Comparison of ENCODE assay signal across 25 cellular contexts in the genomic region with DNA sequence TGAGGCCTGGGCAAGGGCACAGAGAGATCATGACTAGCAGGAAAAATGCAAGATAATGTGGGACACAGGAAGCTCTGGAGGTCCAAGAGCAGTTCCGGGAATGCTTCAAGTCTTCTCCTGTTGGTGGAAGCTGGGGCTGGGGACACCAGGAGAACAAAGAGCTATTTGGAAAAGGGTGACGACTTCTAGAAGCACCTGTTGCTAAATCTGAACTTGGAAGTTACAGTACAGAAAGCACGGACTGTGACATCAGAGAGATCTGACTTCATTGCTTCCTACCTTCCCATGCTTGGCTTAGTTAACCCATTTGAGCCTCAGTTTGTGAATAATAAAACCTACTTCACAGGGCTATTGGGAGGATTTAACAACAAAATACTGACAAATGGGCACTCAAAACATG.
"Had no signal": no experiment of that assay in that cellular context is flagged by ENCODE, and none has a peak within 500 bp of the region (broad histone marks: within the 10 kb centered on the region; RNA-seq: fewer than 3 reads in every experiment).

No MANE protein-coding gene starts in this region.

- H3K27me3 ChIP-seq: ascending aorta, right lobe of liver, stomach, tibial nerve had no signal

- H3K27ac ChIP-seq: ascending aorta, neutrophil, right lobe of liver, stomach, tibial nerve had no signal

- H3K9me3 Mint-ChIP-seq: activated CD4-positive, alpha-beta memory T cell treated with anti-CD3 and anti-CD28 coated beads, Interleukin-2, amount 10 ng/mL, durations not matched to agents 7 days and 5 days; activated CD4-positive, alpha-beta T cell treated with anti-CD3 and anti-CD28 coated beads, Interleukin-2, amount 10 ng/mL, durations not matched to agents 7 days and 5 days; activated naive CD4-positive, alpha-beta T cell treated with anti-CD3 and anti-CD28 coated beads, Interleukin-2, amount 10 ng/mL, durations not matched to agents 7 days and 5 days; activated naive CD8-positive, alpha-beta T cell treated with anti-CD3 and anti-CD28 coated beads, Interleukin-2, amount 10 ng/mL, durations not matched to agents 7 days and 5 days; activated T-cell treated with anti-CD3 and anti-CD28 coated beads, Interleukin-2, amount 50 U/mL, for 24 hours; brain; dendritic cell treated with granulocyte-macrophage colony-stimulating factor and Interleukin-4, amounts not matched to agents 40 ng/mL and 50 ng/mL, for 4 days; endodermal cell; memory B cell; natural killer cell treated with Interleukin-12 subunit alpha and Interleukin-12 subunit beta and Interleukin-15 and Interleukin-18, amount 100 ng/mL, for 72 hours; stimulated activated naive B cell treated with anti-CD40 and anti-IgM and Interleukin-4, amounts not matched to agents 10 μg/mL and 1 μg/mL and 100 μg/mL, for 72 hours had no signal

- H3K4me3 ChIP-seq: right lobe of liver, stomach, tibial nerve had no signal

- DNase-seq: activated CD4-positive, alpha-beta memory T cell treated with anti-CD3 and anti-CD28 coated beads, Interleukin-2, amount 10 ng/mL, durations not matched to agents 7 days and 5 days; activated CD4-positive, alpha-beta T cell treated with anti-CD3 and anti-CD28 coated beads for 1 hour; activated CD4-positive, alpha-beta T cell treated with anti-CD3 and anti-CD28 coated beads, Interleukin-2, amount 10 ng/mL, durations not matched to agents 7 days and 5 days; activated CD8-positive, alpha-beta memory T cell treated with anti-CD3 and anti-CD28 coated beads, Interleukin-2, amount 50 U/mL, for 48 hours; activated gamma-delta T cell; activated naive CD4-positive, alpha-beta T cell treated with anti-CD3 and anti-CD28 coated beads, Interleukin-2, amount 10 ng/mL, durations not matched to agents 7 days and 5 days; activated naive CD8-positive, alpha-beta T cell treated with anti-CD3 and anti-CD28 coated beads, Interleukin-2, amount 10 ng/mL, durations not matched to agents 7 days and 5 days; activated T-cell treated with anti-CD3 and anti-CD28 coated beads, Interleukin-2, amount 50 U/mL, for 24 hours; caudate nucleus; endodermal cell; head of caudate nucleus; hippocampal formation; right lobe of liver; stimulated activated CD4-positive, alpha-beta T cell treated with anti-CD3 and anti-CD28 coated beads, Interleukin-1b, Interleukin-23, amount 100 ng/mL, for 48 hours; stimulated activated naive B cell treated with anti-CD40 and anti-IgM and Interleukin-4, amounts not matched to agents 10 μg/mL and 1 μg/mL and 100 μg/mL, for 72 hours; T-helper 2 cell had no signal

- H3K4me1 Mint-ChIP-seq: activated CD4-positive, alpha-beta T cell treated with anti-CD3 and anti-CD28 coated beads, Interleukin-2, amount 10 ng/mL, durations not matched to agents 7 days and 5 days; activated naive CD4-positive, alpha-beta T cell treated with anti-CD3 and anti-CD28 coated beads, Interleukin-2, amount 10 ng/mL, durations not matched to agents 7 days and 5 days; activated naive CD8-positive, alpha-beta T cell treated with anti-CD3 and anti-CD28 coated beads, Interleukin-2, amount 10 ng/mL, durations not matched to agents 7 days and 5 days; memory B cell; stimulated activated naive B cell treated with anti-CD40 and anti-IgM and Interleukin-4, amounts not matched to agents 10 μg/mL and 1 μg/mL and 100 μg/mL, for 72 hours had no signal

- H3K36me3 Mint-ChIP-seq: activated naive CD4-positive, alpha-beta T cell treated with anti-CD3 and anti-CD28 coated beads, Interleukin-2, amount 10 ng/mL, durations not matched to agents 7 days and 5 days; activated naive CD8-positive, alpha-beta T cell treated with anti-CD3 and anti-CD28 coated beads, Interleukin-2, amount 10 ng/mL, durations not matched to agents 7 days and 5 days; brain; memory B cell; natural killer cell treated with Interleukin-12 subunit alpha and Interleukin-12 subunit beta and Interleukin-15 and Interleukin-18, amount 100 ng/mL, for 72 hours; stimulated activated naive B cell treated with anti-CD40 and anti-IgM and Interleukin-4, amounts not matched to agents 10 μg/mL and 1 μg/mL and 100 μg/mL, for 72 hours had no signal

- H3K4me3 Mint-ChIP-seq: activated CD4-positive, alpha-beta memory T cell treated with anti-CD3 and anti-CD28 coated beads, Interleukin-2, amount 10 ng/mL, durations not matched to agents 7 days and 5 days; activated CD4-positive, alpha-beta T cell treated with anti-CD3 and anti-CD28 coated beads, Interleukin-2, amount 10 ng/mL, durations not matched to agents 7 days and 5 days; activated naive CD4-positive, alpha-beta T cell treated with anti-CD3 and anti-CD28 coated beads, Interleukin-2, amount 10 ng/mL, durations not matched to agents 7 days and 5 days; activated naive CD8-positive, alpha-beta T cell treated with anti-CD3 and anti-CD28 coated beads, Interleukin-2, amount 10 ng/mL, durations not matched to agents 7 days and 5 days; activated T-cell treated with anti-CD3 and anti-CD28 coated beads, Interleukin-2, amount 50 U/mL, for 24 hours; brain; dendritic cell treated with granulocyte-macrophage colony-stimulating factor and Interleukin-4, amounts not matched to agents 40 ng/mL and 50 ng/mL, for 4 days; endodermal cell; memory B cell; natural killer cell treated with Interleukin-12 subunit alpha and Interleukin-12 subunit beta and Interleukin-15 and Interleukin-18, amount 100 ng/mL, for 72 hours; stimulated activated naive B cell treated with anti-CD40 and anti-IgM and Interleukin-4, amounts not matched to agents 10 μg/mL and 1 μg/mL and 100 μg/mL, for 72 hours had no signal

- H3K4me1 ChIP-seq: ascending aorta, right lobe of liver, tibial nerve had no signal

- FAIRE-seq: urothelium cell line had no signal

- H3K27ac Mint-ChIP-seq: activated CD4-positive, alpha-beta memory T cell treated with anti-CD3 and anti-CD28 coated beads, Interleukin-2, amount 10 ng/mL, durations not matched to agents 7 days and 5 days; activated CD4-positive, alpha-beta T cell treated with anti-CD3 and anti-CD28 coated beads, Interleukin-2, amount 10 ng/mL, durations not matched to agents 7 days and 5 days; activated naive CD4-positive, alpha-beta T cell treated with anti-CD3 and anti-CD28 coated beads, Interleukin-2, amount 10 ng/mL, durations not matched to agents 7 days and 5 days; activated naive CD8-positive, alpha-beta T cell treated with anti-CD3 and anti-CD28 coated beads, Interleukin-2, amount 10 ng/mL, durations not matched to agents 7 days and 5 days; activated T-cell treated with anti-CD3 and anti-CD28 coated beads, Interleukin-2, amount 50 U/mL, for 24 hours; dendritic cell treated with granulocyte-macrophage colony-stimulating factor and Interleukin-4, amounts not matched to agents 40 ng/mL and 50 ng/mL, for 4 days; endodermal cell; memory B cell; natural killer cell treated with Interleukin-12 subunit alpha and Interleukin-12 subunit beta and Interleukin-15 and Interleukin-18, amount 100 ng/mL, for 72 hours; stimulated activated naive B cell treated with anti-CD40 and anti-IgM and Interleukin-4, amounts not matched to agents 10 μg/mL and 1 μg/mL and 100 μg/mL, for 72 hours had no signal

- ATAC-seq: natural killer cell treated with Interleukin-12 subunit alpha and Interleukin-12 subunit beta and Interleukin-15 and Interleukin-18, amount 100 ng/mL, for 72 hours; right lobe of liver; stimulated activated naive B cell treated with anti-CD40 and anti-IgM and Interleukin-4, amounts not matched to agents 10 μg/mL and 1 μg/mL and 100 μg/mL, for 72 hours had no signal

- H3K36me3 ChIP-seq: ascending aorta, neutrophil, right lobe of liver, stomach, tibial nerve had no signal

- H3K9me3 ChIP-seq: ascending aorta, neutrophil, right lobe of liver, stomach, tibial nerve had no signal
